Comparison of ENCODE assay signal across 8 cellular contexts in genomic region chr10:97291357-97292096, GRCh38. TPM values are rescaled to one million over a fixed set of nuclear protein-coding genes. Genes with fewer than 3 reads are reported as not detected.
DNase-seq lines count a peak whose midpoint lies in the region; ATAC-seq and TF ChIP-seq lines count a peak whose summit lies in the region.

No MANE protein-coding gene starts in this region.

- H3K4me3 ChIP-seq in WI38 (ENCODE audit: low read depth, low read length): peak overlapping the region; percentile 67

- peak; percentile 1 for ATAC-seq in sciatic nerve

- H3K27ac Mint-ChIP-seq in glutamatergic neuron (ENCODE audit: unreplicated experiment): peak overlapping the region; percentile 91

- H3K27me3 Mint-ChIP-seq in glutamatergic neuron (ENCODE audit: unreplicated experiment): peaks cover 2% of the 10 kb centered on the region

- TF ChIP-seq CTCF in WI38 (IDR thresholded peaks at IDR 0.05; ENCODE audit: low read depth, low read length) (no peak), glutamatergic neuron (IDR thresholded peaks at IDR 0.05; ENCODE audit: partially characterized antibody, unreplicated experiment) (no peak), GM13977 (IDR thresholded peaks at IDR 0.05; ENCODE audit: extremely low read depth, insufficient read depth, missing control alignments) (no peak)

- intact Hi-C loops in sciatic nerve (cut with DNase I): no loop called here

- in situ Hi-C loops in G401 (cut with HindIII; ENCODE audit: low sequenced_read_pairs) (no loop called here), GM13977 (cut with MboI; ENCODE audit: low pct_unique_long_range_greater_than_20kb, low sequenced_read_pairs, unreplicated experiment) (no loop called here)

- peak overlapping the region; percentile 93 for H3K4me3 Mint-ChIP-seq in glutamatergic neuron (ENCODE audit: unreplicated experiment)

- H3K4me1 Mint-ChIP-seq in glutamatergic neuron (ENCODE audit: low read depth, unreplicated experiment): peaks cover 4% of the 10 kb centered on the region

- H3K36me3 Mint-ChIP-seq in glutamatergic neuron (ENCODE audit: unreplicated experiment): no peaks in the 10 kb centered on the region

- H3K9me3 Mint-ChIP-seq in glutamatergic neuron (ENCODE audit: unreplicated experiment): peaks cover 7% of the 10 kb centered on the region

- DNase-seq in NCI-H1105 treated with DMSO at 0.1 percent for 48 hours (lab: John Stamatoyannopoulos, UW) (peak; percentile 20), NCI-H1105 (lab: John Stamatoyannopoulos, UW) (no peak), glutamatergic neuron (no peak), sciatic nerve (ENCODE audit: low spot score) (no peak), SIG-M5 treated with dmso at 0.1 percent for 504 hours (lab: John Stamatoyannopoulos, UW; ENCODE audit: unreplicated experiment) (no peak), G401 (ENCODE audit: low spot score) (no peak), GM13977 (ENCODE audit: low spot score) (no peak)

RNA-seq across cellular contexts. Expression of gene ARHGAP19, which starts 0.9 kb away (rescaled TPM):
- total RNA-seq in glutamatergic neuron (ENCODE audit: unreplicated experiment) (9.8 TPM), sciatic nerve (138 TPM)
- 8.8 and 11.3 TPM in 2 replicates for total RNA-seq in G401 (2014; rRNA removed; shearing (Covaris generic))

RNA-seq across cellular contexts. Expression of gene FRAT1, which starts 27.5 kb away (rescaled TPM):
- total RNA-seq in glutamatergic neuron (ENCODE audit: unreplicated experiment) (10.0 TPM), sciatic nerve (4.1 TPM)
- total RNA-seq in G401 (2014; rRNA removed; shearing (Covaris generic)): 12.1 and 13.2 TPM in 2 replicates

RNA-seq across cellular contexts. Expression of gene FRAT2, which starts 43.0 kb away (rescaled TPM):
- total RNA-seq in glutamatergic neuron (ENCODE audit: unreplicated experiment) (15.9 TPM), sciatic nerve (8.0 TPM)
- 29.7 and 41.2 TPM in 2 replicates for total RNA-seq in G401 (2014; rRNA removed; shearing (Covaris generic))

Comparison
In these comparisons a context has a peak if more than half of its experiments do, and no peak if none do; other contexts are left out.
1. RNA of gene ARHGAP19, which starts 0.9 kb away (total RNA-seq): 138 TPM in sciatic nerve (single experiment); 8.8 to 11.3 TPM in G401 and 9.8 TPM in glutamatergic neuron (single experiment); every median in the first group is over 10 times any median in the second.